In the genomic region with DNA sequence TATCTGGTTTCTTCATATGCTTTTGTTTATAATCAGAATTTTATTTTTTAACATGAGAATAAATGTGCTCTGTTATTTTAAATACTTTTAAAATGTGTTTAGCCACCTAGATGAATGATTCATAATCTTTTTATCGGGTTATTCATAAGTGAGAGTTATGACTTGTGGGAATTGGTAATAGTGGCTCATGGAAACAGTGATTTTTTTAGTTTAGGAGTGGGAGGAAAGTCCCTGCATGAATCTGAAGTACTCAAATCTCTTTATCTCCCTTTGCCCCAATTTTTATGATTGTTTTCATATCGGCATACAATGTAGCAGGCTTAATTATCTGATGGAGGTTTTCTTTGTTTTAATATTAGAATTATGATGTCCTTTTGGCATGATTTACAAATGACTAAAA, we compare ENCODE assay signal across 2 cellular contexts.
TF ChIP-seq lines count a peak whose summit lies in the region.

No MANE protein-coding gene starts in this region.

TF ChIP-seq in SK-N-SH, 30 proteins besides CTCF, POLR2A, EP300 and RAD21:
- TF ChIP-seq FOXJ3 (CRISPR knock-in tag; IDR thresholded peaks at IDR 0.05) (no peak), TCF12 (IDR thresholded peaks at IDR 0.05) (no peak), NRF1 (IDR thresholded peaks at IDR 0.05; ENCODE audit: low read depth, low read length) (no peak), CHD2 (IDR thresholded peaks at IDR 0.05; ENCODE audit: low read length, partially characterized antibody) (no peak), FOSL2 (IDR thresholded peaks at IDR 0.05; ENCODE audit: borderline replicate concordance, low read depth) (peak; percentile 40; the same call in 1 of the 2 replicates), EZH2phosphoT487 (IDR thresholded peaks at IDR 0.05; ENCODE audit: borderline replicate concordance, low read depth) (no peak), RCOR1 (IDR thresholded peaks at IDR 0.05; ENCODE audit: low read length) (no peak), JUND (IDR thresholded peaks at IDR 0.05) (peak; percentile 12; the same call in 1 of the 2 replicates), TEAD4 (IDR thresholded peaks at IDR 0.05; ENCODE audit: borderline replicate concordance, insufficient read depth) (no peak)

TF ChIP-seq in endothelial cell of umbilical vein, 7 proteins besides CTCF, POLR2A, EP300 and RAD21:
- TF ChIP-seq, protein P1, sequence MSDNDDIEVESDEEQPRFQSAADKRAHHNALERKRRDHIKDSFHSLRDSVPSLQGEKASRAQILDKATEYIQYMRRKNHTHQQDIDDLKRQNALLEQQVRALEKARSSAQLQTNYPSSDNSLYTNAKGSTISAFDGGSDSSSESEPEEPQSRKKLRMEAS (IDR thresholded peaks at IDR 0.05; ENCODE audit: insufficient read depth, insufficient read length): no peak
- TF ChIP-seq FOS (IDR thresholded peaks at IDR 0.05; ENCODE audit: borderline replicate concordance, insufficient read depth, low read length): peak; percentile 11
TF ChIP-seq in endothelial cell of umbilical vein: peak in this region for 1.
